ENCODE assay signal across 1 cellular context in genomic region chr3:129608087-129608935, GRCh38.
TF ChIP-seq lines count a peak whose summit lies in the region.

No MANE protein-coding gene starts in this region.

TF ChIP-seq in GM12878, 131 proteins besides CTCF, POLR2A, EP300 and RAD21 (continued from another document):
- no peak for TF ChIP-seq CUX1 (IDR thresholded peaks at IDR 0.05; ENCODE audit: insufficient replicate concordance, low read depth, low read length)
- TF ChIP-seq HDGF (IDR thresholded peaks at IDR 0.05), result no peak
- no peak for TF ChIP-seq JUNB (IDR thresholded peaks at IDR 0.05)
- no peak for TF ChIP-seq ATF2 (IDR thresholded peaks at IDR 0.05; ENCODE audit: low read length)
- no peak for TF ChIP-seq KDM1A (IDR thresholded peaks at IDR 0.05; ENCODE audit: borderline replicate concordance)
- TF ChIP-seq IRF5 (IDR thresholded peaks at IDR 0.05; ENCODE audit: borderline replicate concordance), result no peak
- TF ChIP-seq ZNF274 (IDR thresholded peaks at IDR 0.05; ENCODE audit: insufficient read depth, insufficient read length), result no peak
- no peak for TF ChIP-seq ZBTB33 (IDR thresholded peaks at IDR 0.05)
- no peak for TF ChIP-seq NKRF (conservative IDR thresholded peaks at IDR 0.05)
- no peak for TF ChIP-seq CHD2 (IDR thresholded peaks at IDR 0.05; ENCODE audit: borderline replicate concordance, low read depth, low read length)
- no peak for TF ChIP-seq NFXL1 (IDR thresholded peaks at IDR 0.05; ENCODE audit: borderline replicate concordance)
- TF ChIP-seq PAX8 (IDR thresholded peaks at IDR 0.05), result no peak
